ENCODE assay signal across 29 cellular contexts in the genomic region with DNA sequence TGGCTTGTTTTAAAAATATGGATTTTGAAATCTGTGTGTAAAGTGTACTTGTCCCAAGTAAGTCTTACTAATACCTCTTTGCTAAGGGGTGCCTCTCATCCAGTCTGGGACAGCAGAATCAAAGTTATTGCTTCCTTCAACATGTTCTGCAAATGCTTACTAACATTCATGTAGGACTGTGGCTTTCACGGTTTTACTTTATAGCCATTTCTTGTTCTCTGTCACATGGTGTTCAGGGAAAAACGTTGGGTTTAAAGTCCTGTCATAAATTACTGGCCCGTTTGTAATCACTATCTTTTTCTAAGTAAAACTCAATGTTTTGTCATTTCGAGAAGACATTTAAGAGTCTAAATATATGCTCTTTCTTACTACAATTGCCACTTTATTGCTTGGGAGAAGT.
"Had no signal": no experiment of that assay in that cellular context is flagged by ENCODE, and none has a peak within 500 bp of the region (broad histone marks: within the 10 kb centered on the region; RNA-seq: fewer than 3 reads in every experiment).

No MANE protein-coding gene starts in this region.

- ATAC-seq: activated CD4-positive, alpha-beta T cell treated with anti-CD3 and anti-CD28 coated beads for 36 hours; activated CD4-positive, CD25-positive, alpha-beta regulatory T cell treated with anti-CD3 and anti-CD28 coated beads, Interleukin-2, amount 50 U/mL, for 24 hours; activated CD8-positive, alpha-beta memory T cell treated with anti-CD3 and anti-CD28 coated beads, Interleukin-2, amount 10 ng/mL, durations not matched to agents 7 days and 5 days; activated CD8-positive, alpha-beta T cell treated with anti-CD3 and anti-CD28 coated beads, Interleukin-2, amount 10 ng/mL, durations not matched to agents 7 days and 5 days; WTC11 had no signal

- H3K9me3 ChIP-seq: ascending aorta had no signal

- H3K4me3 ChIP-seq: ascending aorta, cardiac muscle cell had no signal

- DNase-seq: activated CD4-positive, alpha-beta memory T cell treated with anti-CD3 and anti-CD28 coated beads, Interleukin-2, amount 10 ng/mL, durations not matched to agents 7 days and 5 days; activated CD4-positive, alpha-beta T cell treated with anti-CD3 and anti-CD28 coated beads for 1 hour; activated CD4-positive, alpha-beta T cell treated with anti-CD3 and anti-CD28 coated beads for 36 hours; activated CD4-positive, alpha-beta T cell treated with anti-CD3 and anti-CD28 coated beads for 48 hours; activated CD4-positive, alpha-beta T cell treated with anti-CD3 and anti-CD28 coated beads, Interleukin-2, amount 10 ng/mL, durations not matched to agents 7 days and 5 days; activated CD4-positive, alpha-beta T cell treated with anti-CD3 and anti-CD28 coated beads, Interleukin-2, amount 50 U/mL, for 48 hours; activated CD4-positive, CD25-positive, alpha-beta regulatory T cell; activated CD8-positive, alpha-beta memory T cell treated with anti-CD3 and anti-CD28 coated beads for 24 hours; activated CD8-positive, alpha-beta memory T cell treated with anti-CD3 and anti-CD28 coated beads, Interleukin-2, amount 10 ng/mL, durations not matched to agents 7 days and 5 days; activated CD8-positive, alpha-beta memory T cell treated with anti-CD3 and anti-CD28 coated beads, Interleukin-2, amount 50 U/mL, for 48 hours; activated CD8-positive, alpha-beta T cell treated with anti-CD3 and anti-CD28 coated beads, Interleukin-2, amount 10 ng/mL, durations not matched to agents 7 days and 5 days; activated effector memory CD4-positive, alpha-beta T cell treated with Interleukin-2 at 50 U/mL for 16 hours; activated gamma-delta T cell; activated naive CD4-positive, alpha-beta T cell treated with anti-CD3 and anti-CD28 coated beads, Interleukin-2, amount 10 ng/mL, durations not matched to agents 7 days and 5 days; activated naive CD4-positive, alpha-beta T cell treated with Interleukin-2 at 50 U/mL for 16 hours; activated T-cell treated with anti-CD3 and anti-CD28 coated beads, Interleukin-2, amount 50 U/mL, for 24 hours; activated T-cell treated with anti-CD3 and anti-CD28 coated beads, Interleukin-2, amount 50 U/mL, for 48 hours; amygdala; anterior cingulate cortex; caudate nucleus; cerebellar nuclear complex; T-helper 1 cell; T-helper 2 cell; T-helper 9 cell; WERI-Rb-1 had no signal

- H3K27me3 ChIP-seq: ascending aorta, cardiac muscle cell had no signal

- H3K27ac ChIP-seq: ascending aorta, cardiac muscle cell, WERI-Rb-1 had no signal

- H3K36me3 ChIP-seq: ascending aorta, cardiac muscle cell, WERI-Rb-1 had no signal
